25 cellular contexts compared by ENCODE assay signal in the genomic region with DNA sequence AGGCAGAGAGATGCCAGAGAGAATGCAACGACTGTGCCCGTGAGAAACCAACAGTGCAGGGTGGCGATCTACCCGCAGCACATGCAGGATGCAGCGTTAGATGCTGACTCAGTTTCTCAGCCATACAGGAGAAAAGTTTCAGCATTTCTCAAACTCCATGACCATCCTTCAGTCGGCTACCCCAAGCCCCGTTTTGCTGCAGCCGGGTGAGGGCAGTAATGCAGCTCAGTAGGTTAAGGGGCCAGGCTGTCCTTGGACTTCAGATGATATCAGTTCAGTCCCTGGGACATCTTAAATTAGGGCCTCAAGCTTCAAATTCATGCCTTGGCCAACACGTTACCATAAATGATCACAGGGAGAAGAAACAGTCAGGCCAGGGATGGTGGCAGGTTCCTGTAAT.
A peak's percentile ranks its signal among the peaks of the same experiment; 100 is the strongest.
DNase-seq lines count a peak whose midpoint lies in the region; ATAC-seq and TF ChIP-seq lines count a peak whose summit lies in the region.
"Had no signal": no experiment of that assay in that cellular context is flagged by ENCODE, and none has a peak within 500 bp of the region (broad histone marks: within the 10 kb centered on the region; RNA-seq: fewer than 3 reads in every experiment).

No MANE protein-coding gene starts in this region.

- H3K27me3 ChIP-seq in IMR-90 (ENCODE audit: control insufficient read depth, insufficient read depth, low read length) (no peaks in the 10 kb centered on the region), OCI-LY3 (ENCODE audit: low read depth, low read length) (no peaks in the 10 kb centered on the region), subcutaneous abdominal adipose tissue (ENCODE audit: control insufficient read depth in 5 of 5, insufficient read depth in 4 of 5, low read length in 5 of 5) (no peaks in the 10 kb centered on the region), esophagus muscularis mucosa (no peaks in the 10 kb centered on the region)
- H3K27me3 ChIP-seq: Peyer's patch had no signal

- no peak overlapping the region for H2AK9ac ChIP-seq in IMR-90 (replicated peaks; ENCODE audit: low read depth, low read length, poor library complexity)

- H3K4me2 ChIP-seq in IMR-90 (ENCODE audit: low read depth, low read length): no peak overlapping the region
- no peak overlapping the region for H3K4me2 ChIP-seq in OCI-LY3 (ENCODE audit: low read length)
- H3K4me2 ChIP-seq: GM23338 had no signal

- WGBS in IMR-90 (ENCODE audit: extremely low coverage in 2 of 2, insufficient read length in 1 of 2), 2 experiments: 95% methylated on average over 7 of the region's 9 CpGs; no CpG with 5 or more reads in 1 of the 2 experiments
- 95% methylated on average over 7 of the region's 9 CpGs for WGBS in esophagus muscularis mucosa

- H3K36me3 ChIP-seq in IMR-90 (ENCODE audit: control insufficient read depth, insufficient read depth, low read length): no peaks in the 10 kb centered on the region
- H3K36me3 ChIP-seq in OCI-LY3 (replicated peaks; ENCODE audit: low read depth, low read length): no peaks in the 10 kb centered on the region
- peaks cover 0 to 14% (median 3%) of the 10 kb centered on the region in 5 donors for H3K36me3 ChIP-seq in subcutaneous abdominal adipose tissue (ENCODE audit: control insufficient read depth in 5 of 5, insufficient read depth in 5 of 5, low read length in 5 of 5)
- no peaks in the 10 kb centered on the region for H3K36me3 ChIP-seq in esophagus muscularis mucosa
- H3K36me3 ChIP-seq: Peyer's patch had no signal

- intact Hi-C loops in IMR-90 (cut with micrococcal nuclease) (no loop called here), esophagus muscularis mucosa (cut with DNase I) (loop anchor here (2.0 kb wide), 1 partner anchor 247 kb away; no protein-coding TSS in a partner anchor)

- H3K79me2 ChIP-seq in OCI-LY3 (ENCODE audit: low read length): no peaks in the 10 kb centered on the region

- H2BK5ac ChIP-seq in IMR-90 (ENCODE audit: low read depth, low read length, poor library complexity, severe bottlenecking): no peak overlapping the region

- H3K36me3 Mint-ChIP-seq in endothelial cell (ENCODE audit: low read depth, unreplicated experiment): no peaks in the 10 kb centered on the region
- H3K36me3 Mint-ChIP-seq: CD8-positive, alpha-beta memory T cell had no signal

- H3K9me1 ChIP-seq in IMR-90 (ENCODE audit: insufficient read depth, low read length): peaks cover 36% of the 10 kb centered on the region

- ATAC-seq in IMR-90 (ENCODE audit: low read depth) (no peak), GM21390 (IDR thresholded peaks at IDR 0.05; ENCODE audit: unreplicated experiment) (no peak)
- ATAC-seq: GM23338 had no signal

- peak overlapping the region; percentile 18; the same call in 1 of the 2 replicates for H3K4ac ChIP-seq in IMR-90 (ENCODE audit: low read depth, low read length)

- BruUV-seq in IMR-90 (replicated peaks; lab: Mats Ljungman, UMichigan): no TSS peak

- dilution Hi-C loops in IMR-90 (cut with HindIII; ENCODE audit: low sequenced_read_pairs, unreplicated experiment): no loop called here

- no peak overlapping the region for H3K18ac ChIP-seq in IMR-90 (ENCODE audit: low read depth, low read length)

- no peak for TF ChIP-seq EP300 in esophagus muscularis mucosa (IDR thresholded peaks at IDR 0.05)

- no peaks in the 10 kb centered on the region for H3K9me3 Mint-ChIP-seq in endothelial cell (ENCODE audit: unreplicated experiment)
- H3K9me3 Mint-ChIP-seq: CD8-positive, alpha-beta memory T cell; GM23338; H9 had no signal

- H3K27ac Mint-ChIP-seq in endothelial cell (ENCODE audit: unreplicated experiment): peak overlapping the region; percentile 33
- H3K27ac Mint-ChIP-seq: CD8-positive, alpha-beta memory T cell; GM23338; H9 had no signal

- H4K91ac ChIP-seq in IMR-90 (ENCODE audit: insufficient read depth, low read depth, low read length): no peak overlapping the region; the same call in 1 of the 2 replicates

- CTCF ChIA-PET in IMR-90 (lab: Yijun Ruan, JAX): interaction anchor here (0.7 kb wide), 1 partner anchor 290 kb away, joined by 3 read pairs; no protein-coding TSS in a partner anchor

- in situ Hi-C loops in IMR-90 (cut with MboI; ENCODE audit: low sequenced_read_pairs): no loop called here

- peaks cover 3% of the 10 kb centered on the region for H3K27me3 Mint-ChIP-seq in endothelial cell (ENCODE audit: unreplicated experiment)

- POLR2A ChIA-PET in IMR-90 (lab: Charles Lee; ENCODE audit: unreplicated experiment): interaction anchor here (0.6 kb wide), 1 partner anchor 183 kb away, joined by 3 read pairs; no protein-coding TSS in a partner anchor

- no peak overlapping the region for H4K8ac ChIP-seq in IMR-90 (ENCODE audit: low read depth in 2 of 2, low read length in 2 of 2)

- H3K9ac ChIP-seq in IMR-90 (ENCODE audit: low read depth, low read length): no peak overlapping the region
- H3K9ac ChIP-seq in OCI-LY3 (ENCODE audit: low read length): no peak overlapping the region
- H3K9ac ChIP-seq in subcutaneous abdominal adipose tissue (ENCODE audit: low read length in 5 of 5): peak overlapping the region in 1 of 5 donors; percentile 13

- peak overlapping the region; percentile 24; the same call in 1 of the 2 replicates for H2BK20ac ChIP-seq in IMR-90 (ENCODE audit: low read depth, low read length)

- H2AK5ac ChIP-seq in IMR-90 (ENCODE audit: low read depth, low read length): peak overlapping the region; percentile 60; the same call in 1 of the 2 replicates

- H4K20me1 ChIP-seq in IMR-90 (ENCODE audit: insufficient read depth, low read length): peaks cover 17% of the 10 kb centered on the region
- H4K20me1 ChIP-seq in OCI-LY3 (ENCODE audit: insufficient read depth, low read length): no peaks in the 10 kb centered on the region

- no peak overlapping the region for H3K4me3 Mint-ChIP-seq in endothelial cell (ENCODE audit: unreplicated experiment)
- H3K4me3 Mint-ChIP-seq: CD8-positive, alpha-beta memory T cell; GM23338; H9 had no signal

- H3K9me3 ChIP-seq in IMR-90 (ENCODE audit: control insufficient read depth, insufficient read depth, low read length): no peaks in the 10 kb centered on the region
- H3K9me3 ChIP-seq in OCI-LY3 (ENCODE audit: insufficient read depth, low read length): no peaks in the 10 kb centered on the region
- H3K9me3 ChIP-seq in subcutaneous abdominal adipose tissue (ENCODE audit: control insufficient read depth in 5 of 5, low read length in 5 of 5): no peaks in the 10 kb centered on the region
- no peaks in the 10 kb centered on the region for H3K9me3 ChIP-seq in esophagus muscularis mucosa
- H3K9me3 ChIP-seq: Peyer's patch had no signal

- 0 out of 2 replicates have a peak overlapping the region, but pooled peaks have one; percentile 8 for H3K14ac ChIP-seq in IMR-90 (replicated peaks; ENCODE audit: low read depth, low read length)

- no peak overlapping the region for H3K27ac ChIP-seq in IMR-90 (ENCODE audit: insufficient read depth, low read length)
- H3K27ac ChIP-seq in OCI-LY3 (ENCODE audit: low read length): no peak overlapping the region
- peak overlapping the region; percentile 90 for H3K27ac ChIP-seq in subcutaneous abdominal adipose tissue (ENCODE audit: low read depth, low read length)
- H3K27ac ChIP-seq in esophagus muscularis mucosa (replicated peaks in 1 of 4): no peak overlapping the region
- H3K27ac ChIP-seq: C4-2B had no signal

- peak overlapping the region; percentile 24; the same call in 1 of the 2 replicates for H2BK120ac ChIP-seq in IMR-90 (ENCODE audit: low read depth, low read length)

- H3K4me1 Mint-ChIP-seq in endothelial cell (ENCODE audit: unreplicated experiment): peaks cover 15% of the 10 kb centered on the region
- H3K4me1 Mint-ChIP-seq: CD8-positive, alpha-beta memory T cell had no signal

- H3K23ac ChIP-seq in IMR-90 (ENCODE audit: low read depth, low read length): no peak overlapping the region

- no peak for TF ChIP-seq RAD21 in IMR-90 (IDR thresholded peaks at IDR 0.05; ENCODE audit: low read length)

- DNase-seq in IMR-90 (no peak), endothelial cell (ENCODE audit: low spot score) (no peak), NCI-H748 (lab: John Stamatoyannopoulos, UW; ENCODE audit: unreplicated experiment) (no peak), esophagus muscularis mucosa (ENCODE audit: extremely low spot score) (no peak)
- DNase-seq: Calu3; CD8-positive, alpha-beta memory T cell; DMS79 treated with DMSO at 0.1 percent for 48 hours; H9; KBM-7; MV-4-11; NCI-H1105; NCI-H1436 treated with DMSO at 0.1 percent for 48 hours; NCI-H187 treated with DMSO at 0.1 percent for 48 hours; NCI-H446; NCI-H524 treated with DMSO at 0.1 percent for 48 hours; NCI-H82; OCI-M1; Peyer's patch; SHP77 treated with DMSO at 0.1 percent for 48 hours; SW 1271 had no signal

- no peak overlapping the region for H4K5ac ChIP-seq in IMR-90 (ENCODE audit: low read depth, low read length)

- peaks cover 25% of the 10 kb centered on the region for H3K4me1 ChIP-seq in IMR-90 (ENCODE audit: control insufficient read depth, insufficient read depth, low read length)
- peaks cover 43% of the 10 kb centered on the region for H3K4me1 ChIP-seq in OCI-LY3 (ENCODE audit: low read length)
- H3K4me1 ChIP-seq in subcutaneous abdominal adipose tissue (ENCODE audit: control insufficient read depth in 5 of 5, insufficient read depth in 5 of 5, low read length in 5 of 5): peaks cover 8 to 72% (median 27%) of the 10 kb centered on the region in 5 donors
- peaks cover 9 to 50% (median 16%) of the 10 kb centered on the region in 4 donors for H3K4me1 ChIP-seq in esophagus muscularis mucosa

- no peak overlapping the region for H2BK15ac ChIP-seq in IMR-90 (ENCODE audit: low read depth, low read length)

- TF ChIP-seq CTCF in IMR-90 (conservative IDR thresholded peaks at IDR 0.05; ENCODE audit: low read depth, low read length) (no peak), OCI-LY3 (IDR thresholded peaks at IDR 0.05; ENCODE audit: low read depth, low read length) (peak; percentile 26), endothelial cell (IDR thresholded peaks at IDR 0.05; ENCODE audit: unreplicated experiment) (no peak), esophagus muscularis mucosa (IDR thresholded peaks at IDR 0.05) (no peak)

- no peak overlapping the region for H2AFZ ChIP-seq in IMR-90 (replicated peaks; ENCODE audit: low read length, poor library complexity)
- no peak overlapping the region for H2AFZ ChIP-seq in OCI-LY3 (ENCODE audit: low read depth, low read length)
- H2AFZ ChIP-seq: GM23338 had no signal

- no peak overlapping the region for H3K4me3 ChIP-seq in IMR-90 (ENCODE audit: insufficient read depth, low read depth, low read length)
- H3K4me3 ChIP-seq in OCI-LY3 (ENCODE audit: low read length): no peak overlapping the region
- H3K4me3 ChIP-seq in subcutaneous abdominal adipose tissue (ENCODE audit: low read depth in 1 of 5, low read length in 5 of 5): no peak overlapping the region
- no peak overlapping the region for H3K4me3 ChIP-seq in esophagus muscularis mucosa
- H3K4me3 ChIP-seq: GM23338, Peyer's patch had no signal

- no peak overlapping the region for H3K56ac ChIP-seq in IMR-90 (ENCODE audit: extremely low read depth, insufficient read depth, low read length)

- TF ChIP-seq POLR2A in IMR-90 (IDR thresholded peaks at IDR 0.05; ENCODE audit: low read depth, low read length) (no peak), esophagus muscularis mucosa (IDR thresholded peaks at IDR 0.05; ENCODE audit: low read depth) (no peak)

- H3K79me1 ChIP-seq in IMR-90 (ENCODE audit: low read depth in 1 of 2, low read length in 2 of 2): peaks cover 29 to 78% of the 10 kb centered on the region in 2 experiments

TF ChIP-seq in IMR-90, 13 proteins besides CTCF, POLR2A, EP300 and RAD21 (continues in another document):
- TF ChIP-seq RFX5 (IDR thresholded peaks at IDR 0.05; ENCODE audit: low read depth, low read length): no peak
